1 cellular context compared by ENCODE assay signal in the genomic region with DNA sequence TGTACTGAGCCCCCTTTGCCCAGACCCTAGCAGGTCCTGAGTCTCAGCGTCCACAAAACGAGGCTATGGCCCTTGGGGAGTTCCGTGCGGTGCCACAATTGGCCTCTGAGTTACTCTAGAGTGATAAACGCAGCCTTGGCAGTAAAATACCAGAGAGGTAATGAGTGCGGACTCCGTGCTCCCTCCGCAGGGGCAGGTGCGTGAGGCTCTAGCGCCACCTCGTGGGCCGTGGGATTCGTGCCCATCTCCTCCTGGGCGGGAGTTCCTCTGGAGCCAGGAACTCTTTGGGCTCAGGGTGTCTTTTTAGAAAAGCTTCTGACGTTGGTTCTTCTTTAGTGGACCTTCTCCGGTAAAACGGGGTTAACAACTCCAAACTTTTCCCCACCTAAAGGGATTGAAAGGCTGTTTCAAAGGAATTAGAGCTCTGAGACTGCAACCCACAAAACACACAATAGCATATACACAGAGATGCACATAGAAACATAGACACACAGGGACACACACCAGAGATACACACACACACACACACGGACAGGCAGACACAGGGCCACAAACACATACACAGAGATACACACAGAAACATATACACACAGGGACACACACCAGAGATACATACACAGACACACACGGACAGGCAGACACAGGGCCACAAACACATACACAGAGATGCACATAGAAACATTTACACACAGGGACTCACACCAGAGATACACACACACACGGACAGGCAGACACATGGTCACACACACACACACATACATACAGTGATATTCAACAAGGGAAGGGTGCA.
TF ChIP-seq lines count a peak whose summit lies in the region.

No MANE protein-coding gene starts in this region.

TF ChIP-seq in HEK293, 187 proteins besides CTCF, POLR2A, EP300 and RAD21 (continued from another document):
- TF ChIP-seq ZNF670 (tag by site-specific recombination; IDR thresholded peaks at IDR 0.05; ENCODE audit: low read depth) (peak; percentile 66; the same call in 1 of the 2 replicates), ZNF600 (tag by site-specific recombination; IDR thresholded peaks at IDR 0.05) (no peak), ZNF155 (tag by site-specific recombination; IDR thresholded peaks at IDR 0.05) (peak; percentile 24; the same call in 1 of the 2 replicates), ZNF776 (tag by site-specific recombination; IDR thresholded peaks at IDR 0.05; ENCODE audit: borderline replicate concordance) (0 out of 2 replicates have a peak, but pooled peaks have one; percentile 42), ZNF623 (tag by site-specific recombination; IDR thresholded peaks at IDR 0.05) (no peak), EGR2 (tag by site-specific recombination; IDR thresholded peaks at IDR 0.05; ENCODE audit: low read depth) (no peak), ZNF529 (tag by site-specific recombination; IDR thresholded peaks at IDR 0.05; ENCODE audit: insufficient replicate concordance) (no peak), ZNF157 (tag by site-specific recombination; IDR thresholded peaks at IDR 0.05) (no peak), SP7 (tag by site-specific recombination; IDR thresholded peaks at IDR 0.05) (0 out of 2 replicates have a peak, but pooled peaks have one; percentile 29), ZNF121 (tag by site-specific recombination; IDR thresholded peaks at IDR 0.05) (no peak), TRIM28 (IDR thresholded peaks at IDR 0.05; ENCODE audit: borderline replicate concordance, low read length) (no peak), ZXDB (tag by site-specific recombination; IDR thresholded peaks at IDR 0.05) (no peak), BCL11A (tag by site-specific recombination; IDR thresholded peaks at IDR 0.05; ENCODE audit: low read depth) (no peak), ZNF394 (tag by site-specific recombination; IDR thresholded peaks at IDR 0.05; ENCODE audit: borderline replicate concordance) (peak; percentile 52; the same call in 1 of the 2 replicates), SETDB1 (IDR thresholded peaks at IDR 0.05; ENCODE audit: insufficient read length, low read length) (no peak), GLIS1 (tag by site-specific recombination; IDR thresholded peaks at IDR 0.05) (peak; percentile 31; the same call in 1 of the 2 replicates), ZBTB17 (tag by site-specific recombination; IDR thresholded peaks at IDR 0.05) (peak; percentile 48; the same call in 1 of the 2 replicates), ZNF48 (tag by site-specific recombination; IDR thresholded peaks at IDR 0.05) (no peak), ZNF473 (tag by site-specific recombination; IDR thresholded peaks at IDR 0.05) (no peak; the same call in 1 of the 2 replicates), OVOL3 (tag by site-specific recombination; IDR thresholded peaks at IDR 0.05) (0 out of 2 replicates have a peak, but pooled peaks have one; percentile 8), ZNF239 (tag by site-specific recombination; IDR thresholded peaks at IDR 0.05) (no peak), ZNF2 (tag by site-specific recombination; IDR thresholded peaks at IDR 0.05) (no peak), KLF8 (tag by site-specific recombination; IDR thresholded peaks at IDR 0.05) (peak; percentile 44; the same call in 1 of the 2 replicates), GLIS2 (tag by site-specific recombination; IDR thresholded peaks at IDR 0.05) (no peak), ZNF785 (tag by site-specific recombination; IDR thresholded peaks at IDR 0.05) (no peak), ZNF660 (tag by site-specific recombination; IDR thresholded peaks at IDR 0.05) (no peak), REPIN1 (tag by site-specific recombination; IDR thresholded peaks at IDR 0.05; ENCODE audit: low read depth) (no peak), ZNF391 (tag by site-specific recombination; IDR thresholded peaks at IDR 0.05; ENCODE audit: borderline replicate concordance, low read depth) (no peak), ZNF629 (tag by site-specific recombination; IDR thresholded peaks at IDR 0.05) (peak; percentile 28; the same call in 1 of the 2 replicates), ZNF521 (tag by site-specific recombination; IDR thresholded peaks at IDR 0.05) (0 out of 2 replicates have a peak, but pooled peaks have one; percentile 37), ZFP41 (tag by site-specific recombination; IDR thresholded peaks at IDR 0.05; ENCODE audit: borderline replicate concordance) (no peak), ZNF747 (tag by site-specific recombination; IDR thresholded peaks at IDR 0.05) (no peak), GLI4 (tag by site-specific recombination; IDR thresholded peaks at IDR 0.05) (0 out of 2 replicates have a peak, but pooled peaks have one; percentile 17), GLI2 (tag by site-specific recombination; IDR thresholded peaks at IDR 0.05; ENCODE audit: borderline replicate concordance, low read depth) (no peak), ZNF221 (tag by site-specific recombination; IDR thresholded peaks at IDR 0.05; ENCODE audit: borderline replicate concordance) (no peak), ZNF19 (tag by site-specific recombination; IDR thresholded peaks at IDR 0.05; ENCODE audit: low read depth) (no peak), ZNF792 (tag by site-specific recombination; IDR thresholded peaks at IDR 0.05) (no peak), ZNF830 (tag by site-specific recombination; IDR thresholded peaks at IDR 0.05; ENCODE audit: low read depth) (no peak), ZNF571 (tag by site-specific recombination; IDR thresholded peaks at IDR 0.05) (no peak), ZSCAN23 (tag by site-specific recombination; IDR thresholded peaks at IDR 0.05) (no peak), ZNF677 (tag by site-specific recombination; IDR thresholded peaks at IDR 0.05) (no peak)
- TF ChIP-seq, protein P1, sequence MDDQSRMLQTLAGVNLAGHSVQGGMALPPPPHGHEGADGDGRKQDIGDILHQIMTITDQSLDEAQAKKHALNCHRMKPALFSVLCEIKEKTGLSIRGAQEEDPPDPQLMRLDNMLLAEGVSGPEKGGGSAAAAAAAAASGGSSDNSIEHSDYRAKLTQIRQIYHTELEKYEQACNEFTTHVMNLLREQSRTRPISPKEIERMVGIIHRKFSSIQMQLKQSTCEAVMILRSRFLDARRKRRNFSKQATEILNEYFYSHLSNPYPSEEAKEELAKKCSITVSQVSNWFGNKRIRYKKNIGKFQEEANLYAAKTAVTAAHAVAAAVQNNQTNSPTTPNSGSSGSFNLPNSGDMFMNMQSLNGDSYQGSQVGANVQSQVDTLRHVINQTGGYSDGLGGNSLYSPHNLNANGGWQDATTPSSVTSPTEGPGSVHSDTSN (CRISPR knock-in tag; IDR thresholded peaks at IDR 0.05) = 0 out of 2 replicates have a peak, but pooled peaks have one; percentile 27
- TF ChIP-seq, protein P2, sequence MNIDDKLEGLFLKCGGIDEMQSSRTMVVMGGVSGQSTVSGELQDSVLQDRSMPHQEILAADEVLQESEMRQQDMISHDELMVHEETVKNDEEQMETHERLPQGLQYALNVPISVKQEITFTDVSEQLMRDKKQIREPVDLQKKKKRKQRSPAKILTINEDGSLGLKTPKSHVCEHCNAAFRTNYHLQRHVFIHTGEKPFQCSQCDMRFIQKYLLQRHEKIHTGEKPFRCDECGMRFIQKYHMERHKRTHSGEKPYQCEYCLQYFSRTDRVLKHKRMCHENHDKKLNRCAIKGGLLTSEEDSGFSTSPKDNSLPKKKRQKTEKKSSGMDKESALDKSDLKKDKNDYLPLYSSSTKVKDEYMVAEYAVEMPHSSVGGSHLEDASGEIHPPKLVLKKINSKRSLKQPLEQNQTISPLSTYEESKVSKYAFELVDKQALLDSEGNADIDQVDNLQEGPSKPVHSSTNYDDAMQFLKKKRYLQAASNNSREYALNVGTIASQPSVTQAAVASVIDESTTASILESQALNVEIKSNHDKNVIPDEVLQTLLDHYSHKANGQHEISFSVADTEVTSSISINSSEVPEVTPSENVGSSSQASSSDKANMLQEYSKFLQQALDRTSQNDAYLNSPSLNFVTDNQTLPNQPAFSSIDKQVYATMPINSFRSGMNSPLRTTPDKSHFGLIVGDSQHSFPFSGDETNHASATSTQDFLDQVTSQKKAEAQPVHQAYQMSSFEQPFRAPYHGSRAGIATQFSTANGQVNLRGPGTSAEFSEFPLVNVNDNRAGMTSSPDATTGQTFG (tag by site-specific recombination; IDR thresholded peaks at IDR 0.05; ENCODE audit: borderline replicate concordance) = no peak
- TF ChIP-seq, protein P3, sequence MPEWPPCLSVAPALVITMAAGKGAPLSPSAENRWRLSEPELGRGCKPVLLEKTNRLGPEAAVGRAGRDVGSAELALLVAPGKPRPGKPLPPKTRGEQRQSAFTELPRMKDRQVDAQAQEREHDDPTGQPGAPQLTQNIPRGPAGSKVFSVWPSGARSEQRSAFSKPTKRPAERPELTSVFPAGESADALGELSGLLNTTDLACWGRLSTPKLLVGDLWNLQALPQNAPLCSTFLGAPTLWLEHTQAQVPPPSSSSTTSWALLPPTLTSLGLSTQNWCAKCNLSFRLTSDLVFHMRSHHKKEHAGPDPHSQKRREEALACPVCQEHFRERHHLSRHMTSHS (tag by site-specific recombination; IDR thresholded peaks at IDR 0.05) = no peak
- TF ChIP-seq, protein P4, sequence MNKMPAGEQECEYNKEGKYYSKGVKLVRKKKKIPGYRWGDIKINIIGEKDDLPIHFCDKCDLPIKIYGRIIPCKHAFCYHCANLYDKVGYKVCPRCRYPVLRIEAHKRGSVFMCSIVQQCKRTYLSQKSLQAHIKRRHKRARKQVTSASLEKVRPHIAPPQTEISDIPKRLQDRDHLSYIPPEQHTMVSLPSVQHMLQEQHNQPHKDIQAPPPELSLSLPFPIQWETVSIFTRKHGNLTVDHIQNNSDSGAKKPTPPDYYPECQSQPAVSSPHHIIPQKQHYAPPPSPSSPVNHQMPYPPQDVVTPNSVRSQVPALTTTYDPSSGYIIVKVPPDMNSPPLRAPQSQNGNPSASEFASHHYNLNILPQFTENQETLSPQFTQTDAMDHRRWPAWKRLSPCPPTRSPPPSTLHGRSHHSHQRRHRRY (tag by site-specific recombination; IDR thresholded peaks at IDR 0.05) = no peak
- TF ChIP-seq, protein P5, sequence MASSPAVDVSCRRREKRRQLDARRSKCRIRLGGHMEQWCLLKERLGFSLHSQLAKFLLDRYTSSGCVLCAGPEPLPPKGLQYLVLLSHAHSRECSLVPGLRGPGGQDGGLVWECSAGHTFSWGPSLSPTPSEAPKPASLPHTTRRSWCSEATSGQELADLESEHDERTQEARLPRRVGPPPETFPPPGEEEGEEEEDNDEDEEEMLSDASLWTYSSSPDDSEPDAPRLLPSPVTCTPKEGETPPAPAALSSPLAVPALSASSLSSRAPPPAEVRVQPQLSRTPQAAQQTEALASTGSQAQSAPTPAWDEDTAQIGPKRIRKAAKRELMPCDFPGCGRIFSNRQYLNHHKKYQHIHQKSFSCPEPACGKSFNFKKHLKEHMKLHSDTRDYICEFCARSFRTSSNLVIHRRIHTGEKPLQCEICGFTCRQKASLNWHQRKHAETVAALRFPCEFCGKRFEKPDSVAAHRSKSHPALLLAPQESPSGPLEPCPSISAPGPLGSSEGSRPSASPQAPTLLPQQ (tag by site-specific recombination; IDR thresholded peaks at IDR 0.05) = peak; percentile 35; the same call in 1 of the 2 replicates
- TF ChIP-seq, protein P6, sequence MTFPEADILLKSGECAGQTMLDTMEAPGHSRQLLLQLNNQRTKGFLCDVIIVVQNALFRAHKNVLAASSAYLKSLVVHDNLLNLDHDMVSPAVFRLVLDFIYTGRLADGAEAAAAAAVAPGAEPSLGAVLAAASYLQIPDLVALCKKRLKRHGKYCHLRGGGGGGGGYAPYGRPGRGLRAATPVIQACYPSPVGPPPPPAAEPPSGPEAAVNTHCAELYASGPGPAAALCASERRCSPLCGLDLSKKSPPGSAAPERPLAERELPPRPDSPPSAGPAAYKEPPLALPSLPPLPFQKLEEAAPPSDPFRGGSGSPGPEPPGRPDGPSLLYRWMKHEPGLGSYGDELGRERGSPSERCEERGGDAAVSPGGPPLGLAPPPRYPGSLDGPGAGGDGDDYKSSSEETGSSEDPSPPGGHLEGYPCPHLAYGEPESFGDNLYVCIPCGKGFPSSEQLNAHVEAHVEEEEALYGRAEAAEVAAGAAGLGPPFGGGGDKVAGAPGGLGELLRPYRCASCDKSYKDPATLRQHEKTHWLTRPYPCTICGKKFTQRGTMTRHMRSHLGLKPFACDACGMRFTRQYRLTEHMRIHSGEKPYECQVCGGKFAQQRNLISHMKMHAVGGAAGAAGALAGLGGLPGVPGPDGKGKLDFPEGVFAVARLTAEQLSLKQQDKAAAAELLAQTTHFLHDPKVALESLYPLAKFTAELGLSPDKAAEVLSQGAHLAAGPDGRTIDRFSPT (tag by site-specific recombination; IDR thresholded peaks at IDR 0.05) = no peak
